Comparison of ENCODE assay signal across 35 cellular contexts in genomic region chr5:11656940-11657339, GRCh38.
"Had no signal": no experiment of that assay in that cellular context is flagged by ENCODE, and none has a peak within 500 bp of the region (broad histone marks: within the 10 kb centered on the region; RNA-seq: fewer than 3 reads in every experiment).

No MANE protein-coding gene starts in this region.

- H3K9me3 ChIP-seq: MG63, Peyer's patch, SJCRH30 had no signal

- H3K27ac ChIP-seq: Peyer's patch, SJCRH30, SK-N-MC had no signal

- H3K36me3 ChIP-seq: MG63, Peyer's patch, SJCRH30 had no signal

- ATAC-seq: PC-3, SK-N-SH treated with all-trans-retinoic acid at 6 μM for 48 hours, T-cell had no signal

- H3K27me3 ChIP-seq: MG63, Peyer's patch, SJCRH30 had no signal

- H3K4me1 ChIP-seq: Peyer's patch, SJCRH30 had no signal

- DNase-seq: Kasumi-1; KG1; MG63; NCI-H1048; NCI-H1092 treated with DMSO at 0.1 percent for 48 hours; NCI-H1105 treated with DMSO at 0.1 percent for 48 hours; NCI-H1417; NCI-H1436; NCI-H146; NCI-H1694; NCI-H187; NCI-H1930; NCI-H2029 treated with DMSO at 0.1 percent for 48 hours; NCI-H2081 treated with DMSO at 0.1 percent for 48 hours; NCI-H2107; NCI-H2171; NCI-H226; NCI-H446 treated with DMSO at 0.1 percent for 48 hours; NCI-H510A; NCI-H524; NCI-H526; NCI-H69; NCI-H748 treated with DMSO at 0.1 percent for 48 hours; NCI-H82; NK-92 treated with Interleukin-12 subunit alpha and Interleukin-12 subunit beta, amount 100 ng/mL, for 24 hours; OCI-M1; PC-3; Peyer's patch; RPMI8226; SHP77; SIG-M5; SJCRH30; T-cell had no signal

- H3K4me3 ChIP-seq: MG63, Peyer's patch, SJCRH30, SK-N-MC had no signal
